Comparison of ENCODE assay signal across 24 cellular contexts in the genomic region with DNA sequence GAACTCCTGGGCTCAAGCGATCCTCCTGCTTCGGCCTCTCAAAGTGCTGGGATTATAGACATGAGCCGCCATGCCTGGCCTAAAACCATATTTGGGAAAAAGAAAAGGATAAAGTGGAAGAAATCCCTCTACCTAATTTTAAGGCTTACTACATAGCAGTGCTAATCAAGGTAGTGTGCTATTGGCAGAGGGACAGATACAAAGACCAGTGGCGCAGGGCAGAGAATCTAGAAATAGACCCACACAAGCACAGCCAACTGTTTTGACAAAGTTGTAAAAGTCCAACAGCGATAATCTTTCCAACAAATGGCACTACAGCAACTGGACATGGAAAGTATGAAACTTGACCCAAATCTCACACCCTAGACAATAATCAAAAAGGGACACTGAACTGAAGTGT.
DNase-seq lines count a peak whose midpoint lies in the region; ATAC-seq, FAIRE-seq and TF ChIP-seq lines count a peak whose summit lies in the region.
"Had no signal": no experiment of that assay in that cellular context is flagged by ENCODE, and none has a peak within 500 bp of the region (broad histone marks: within the 10 kb centered on the region; RNA-seq: fewer than 3 reads in every experiment).

No MANE protein-coding gene starts in this region.

- DNase-seq in Right ventricle myocardium inferior (ENCODE audit: missing footprints) (no peak), right atrium auricular region (ENCODE audit: low spot score) (no peak), heart left ventricle (no peak), cardiac septum (ENCODE audit: low spot score) (no peak), left ventricle myocardium inferior (no peak), myocyte (ENCODE audit: low read depth) (peak; percentile 37), NCI-H446 (lab: John Stamatoyannopoulos, UW) (no peak), GM12892 (ENCODE audit: insufficient read length) (no peak)
- DNase-seq: AML-193; Caco-2; Calu3; CD4-positive, alpha-beta T cell; CD8-positive, alpha-beta T cell; DMS79 treated with DMSO at 0.1 percent for 48 hours; GF-D8 had no signal

- H3K27ac ChIP-seq in right atrium auricular region (no peak overlapping the region), heart left ventricle (peak overlapping the region in 2 of 12 donors; percentile 24 to 31), left ventricle myocardium inferior (replicated peaks) (peak overlapping the region; percentile 46)
- H3K27ac ChIP-seq: 22Rv1; A549; BLaER1 treated with 17β-estradiol and CSF1 and Interleukin-3, amounts not matched to agents 10 nM and 100 nM; C4-2B had no signal

- intact Hi-C loops in Right ventricle myocardium inferior (cut with DNase I) (no loop called here), heart left ventricle (cut with DNase I) (no loop called here), cardiac septum (cut with DNase I) (no loop called here), left ventricle myocardium inferior (cut with micrococcal nuclease) (no loop called here)

- H3K4me3 ChIP-seq in right atrium auricular region = no peak overlapping the region
- H3K4me3 ChIP-seq in heart left ventricle = no peak overlapping the region
- H3K4me3 ChIP-seq in left ventricle myocardium inferior = no peak overlapping the region
- H3K4me3 ChIP-seq: A549; BLaER1 treated with 17β-estradiol and CSF1 and Interleukin-3, amounts not matched to agents 10 nM and 100 nM had no signal

- no peak for FAIRE-seq in GM12892 (lab: Jason Lieb, UNC)
- FAIRE-seq: A549, D721Med, G401.6, GM12891, GM18507, GM19239 had no signal

- H3K9me3 ChIP-seq in right atrium auricular region (no peaks in the 10 kb centered on the region), heart left ventricle (no peaks in the 10 kb centered on the region), left ventricle myocardium inferior (replicated peaks) (no peaks in the 10 kb centered on the region)
- H3K9me3 ChIP-seq: A549; BLaER1 treated with 17β-estradiol and CSF1 and Interleukin-3, amounts not matched to agents 10 nM and 100 nM; Caco-2 had no signal

- ATAC-seq in Right ventricle myocardium inferior (peak; percentile 56), heart left ventricle (peak; percentile 76 to 78 (median 78))
- ATAC-seq: A549; CD8-positive, alpha-beta T cell had no signal

- H3K27me3 ChIP-seq in right atrium auricular region (no peaks in the 10 kb centered on the region), heart left ventricle (no peaks in the 10 kb centered on the region), left ventricle myocardium inferior (ENCODE audit: low read depth) (no peaks in the 10 kb centered on the region)
- H3K27me3 ChIP-seq: BLaER1 treated with 17β-estradiol and CSF1 and Interleukin-3, amounts not matched to agents 10 nM and 100 nM had no signal

- H3K4me1 ChIP-seq in right atrium auricular region (no peaks in the 10 kb centered on the region), heart left ventricle (peaks cover 0 to 19% (median 0%) of the 10 kb centered on the region in 12 donors), left ventricle myocardium inferior (peaks cover 24% of the 10 kb centered on the region)
- H3K4me1 ChIP-seq: A549; BLaER1 treated with 17β-estradiol and CSF1 and Interleukin-3, amounts not matched to agents 10 nM and 100 nM; Caco-2 had no signal

- no peak for TF ChIP-seq CTCF in right atrium auricular region (IDR thresholded peaks at IDR 0.05)
- no peak for TF ChIP-seq CTCF in heart left ventricle (IDR thresholded peaks at IDR 0.05)
- no peak for TF ChIP-seq CTCF in left ventricle myocardium inferior (IDR thresholded peaks at IDR 0.05; ENCODE audit: borderline replicate concordance)

- TF ChIP-seq POLR2A in heart left ventricle (IDR thresholded peaks at IDR 0.05) (no peak), GM12892 (IDR thresholded peaks at IDR 0.05; ENCODE audit: low read depth, low read length) (no peak)

- WGBS in heart left ventricle, 4 donors = 79 to 83% (median 80%) methylated on average over 5 of the region's 5 CpGs

- no peaks in the 10 kb centered on the region for H3K36me3 ChIP-seq in right atrium auricular region
- no peaks in the 10 kb centered on the region for H3K36me3 ChIP-seq in heart left ventricle
- H3K36me3 ChIP-seq in left ventricle myocardium inferior = no peaks in the 10 kb centered on the region
- H3K36me3 ChIP-seq: BLaER1 treated with 17β-estradiol and CSF1 and Interleukin-3, amounts not matched to agents 10 nM and 100 nM had no signal
